In the genomic region with DNA sequence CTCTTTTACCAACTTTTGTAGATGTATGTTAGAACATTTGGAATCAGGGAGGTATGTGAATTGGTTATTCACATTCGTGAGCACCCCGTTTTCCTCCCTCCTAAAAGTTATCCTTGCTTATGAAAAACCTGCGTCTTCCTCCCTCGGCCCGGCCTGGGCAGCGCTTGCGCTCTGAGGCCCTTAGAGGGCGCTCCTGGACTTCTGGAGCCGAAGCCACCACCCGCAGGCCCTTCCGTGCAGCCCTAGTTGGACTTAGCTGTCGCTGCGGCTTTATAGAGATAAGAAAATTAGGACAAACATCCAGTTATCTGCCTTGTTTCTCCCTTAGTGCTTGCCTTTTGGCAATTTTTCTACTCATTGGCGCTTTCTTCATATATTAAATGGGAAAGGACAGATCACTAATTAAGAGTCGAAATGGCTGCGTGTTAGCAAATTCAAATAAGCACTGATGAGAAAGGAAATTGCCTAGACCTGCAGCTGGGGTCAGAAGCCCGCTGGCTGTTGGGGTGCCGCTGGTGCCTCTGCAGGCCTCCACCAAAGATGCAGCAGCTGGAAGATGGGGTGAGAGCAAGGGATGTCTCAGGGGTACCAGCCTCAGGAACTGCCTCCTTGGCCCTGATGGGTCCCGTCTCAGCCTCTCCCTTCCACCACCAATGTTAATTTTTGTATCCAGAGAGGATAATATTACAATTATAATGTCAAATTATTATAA, we compare ENCODE assay signal across 1 cellular context.
TF ChIP-seq lines count a peak whose summit lies in the region.

No MANE protein-coding gene starts in this region.

TF ChIP-seq in HepG2, 621 proteins besides CTCF, POLR2A, EP300 and RAD21 (continued from another document and continues in another):
- TF ChIP-seq, protein P1, sequence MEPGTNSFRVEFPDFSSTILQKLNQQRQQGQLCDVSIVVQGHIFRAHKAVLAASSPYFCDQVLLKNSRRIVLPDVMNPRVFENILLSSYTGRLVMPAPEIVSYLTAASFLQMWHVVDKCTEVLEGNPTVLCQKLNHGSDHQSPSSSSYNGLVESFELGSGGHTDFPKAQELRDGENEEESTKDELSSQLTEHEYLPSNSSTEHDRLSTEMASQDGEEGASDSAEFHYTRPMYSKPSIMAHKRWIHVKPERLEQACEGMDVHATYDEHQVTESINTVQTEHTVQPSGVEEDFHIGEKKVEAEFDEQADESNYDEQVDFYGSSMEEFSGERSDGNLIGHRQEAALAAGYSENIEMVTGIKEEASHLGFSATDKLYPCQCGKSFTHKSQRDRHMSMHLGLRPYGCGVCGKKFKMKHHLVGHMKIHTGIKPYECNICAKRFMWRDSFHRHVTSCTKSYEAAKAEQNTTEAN (CRISPR knock-in tag; conservative IDR thresholded peaks at IDR 0.05) = 0 out of 2 replicates have a peak, but pooled peaks have one; percentile 28
- TF ChIP-seq FOSL2 (CRISPR knock-in tag; IDR thresholded peaks at IDR 0.05) (0 out of 2 replicates have a peak, but pooled peaks have one; percentile 6), ZNF614 (CRISPR knock-in tag; IDR thresholded peaks at IDR 0.05; ENCODE audit: borderline replicate concordance) (no peak), ZNF792 (CRISPR knock-in tag; IDR thresholded peaks at IDR 0.05) (no peak), ZSCAN12 (CRISPR knock-in tag; IDR thresholded peaks at IDR 0.05) (no peak), ZNF557 (CRISPR knock-in tag; IDR thresholded peaks at IDR 0.05) (no peak), ZNF607 (CRISPR knock-in tag; IDR thresholded peaks at IDR 0.05; ENCODE audit: borderline replicate concordance) (no peak), MTF2 (CRISPR knock-in tag; IDR thresholded peaks at IDR 0.05; ENCODE audit: borderline replicate concordance) (0 out of 2 replicates have a peak, but pooled peaks have one; percentile 0), STAG1 (CRISPR knock-in tag; IDR thresholded peaks at IDR 0.05) (peak; percentile 88), EED (CRISPR knock-in tag; IDR thresholded peaks at IDR 0.05) (0 out of 2 replicates have a peak, but pooled peaks have one; percentile 50), ZNF350 (CRISPR knock-in tag; IDR thresholded peaks at IDR 0.05; ENCODE audit: borderline replicate concordance, low read depth) (peak; percentile 48; the same call in 1 of the 2 replicates), SALL1 (CRISPR knock-in tag; IDR thresholded peaks at IDR 0.05) (peak; percentile 50; the same call in 1 of the 2 replicates), ZNF501 (CRISPR knock-in tag; IDR thresholded peaks at IDR 0.05) (peak; percentile 38; the same call in 1 of the 2 replicates), ZFY (CRISPR knock-in tag; IDR thresholded peaks at IDR 0.05) (0 out of 2 replicates have a peak, but pooled peaks have one; percentile 38), ZNF724P (CRISPR knock-in tag; IDR thresholded peaks at IDR 0.05; ENCODE audit: borderline replicate concordance) (0 out of 2 replicates have a peak, but pooled peaks have one; percentile 23), TBX2 (CRISPR knock-in tag; IDR thresholded peaks at IDR 0.05; ENCODE audit: borderline replicate concordance) (peak; percentile 38; the same call in 1 of the 2 replicates), KDM4B (CRISPR knock-in tag; IDR thresholded peaks at IDR 0.05) (0 out of 2 replicates have a peak, but pooled peaks have one; percentile 34), CBX2 (IDR thresholded peaks at IDR 0.05; ENCODE audit: low read depth, low read length) (no peak), CBX2 (CRISPR knock-in tag; IDR thresholded peaks at IDR 0.05; ENCODE audit: low read depth) (0 out of 2 replicates have a peak, but pooled peaks have one; percentile 39), ZNF160 (CRISPR knock-in tag; IDR thresholded peaks at IDR 0.05) (0 out of 2 replicates have a peak, but pooled peaks have one; percentile 40), DR1 (CRISPR knock-in tag; IDR thresholded peaks at IDR 0.05) (no peak), GABPB1 (CRISPR knock-in tag; IDR thresholded peaks at IDR 0.05) (0 out of 2 replicates have a peak, but pooled peaks have one; percentile 28), ZSCAN20 (CRISPR knock-in tag; IDR thresholded peaks at IDR 0.05; ENCODE audit: borderline replicate concordance) (no peak), ARID2 (CRISPR knock-in tag; IDR thresholded peaks at IDR 0.05; ENCODE audit: borderline replicate concordance) (no peak), TBP (CRISPR knock-in tag; IDR thresholded peaks at IDR 0.05) (peak; percentile 32; the same call in 1 of the 2 replicates), ZNF354B (CRISPR knock-in tag; IDR thresholded peaks at IDR 0.05) (no peak), SKI (IDR thresholded peaks at IDR 0.05; ENCODE audit: partially characterized antibody) (no peak), KDM2A (CRISPR knock-in tag; IDR thresholded peaks at IDR 0.05; ENCODE audit: borderline replicate concordance, low read depth) (peak; percentile 65; the same call in 1 of the 2 replicates), ZFX (CRISPR knock-in tag; IDR thresholded peaks at IDR 0.05; ENCODE audit: low read depth) (0 out of 2 replicates have a peak, but pooled peaks have one; percentile 26), HOXA5 (CRISPR knock-in tag; IDR thresholded peaks at IDR 0.05) (0 out of 2 replicates have a peak, but pooled peaks have one; percentile 17), EZH2 (conservative IDR thresholded peaks at IDR 0.05; ENCODE audit: low read depth, low read length) (peak; percentile 94; the same call in 1 of the 2 replicates), ZFP36 (IDR thresholded peaks at IDR 0.05; ENCODE audit: borderline replicate concordance, low read depth, low read length, partially characterized antibody) (peak; percentile 40), ZBTB3 (CRISPR knock-in tag; IDR thresholded peaks at IDR 0.05; ENCODE audit: borderline replicate concordance, low read depth) (no peak), THAP11 (CRISPR knock-in tag; IDR thresholded peaks at IDR 0.05) (no peak), NFKB2 (CRISPR knock-in tag; IDR thresholded peaks at IDR 0.05; ENCODE audit: borderline replicate concordance) (peak; percentile 43; the same call in 1 of the 2 replicates), ZNF10 (CRISPR knock-in tag; IDR thresholded peaks at IDR 0.05; ENCODE audit: borderline replicate concordance, low read depth) (no peak), NCOA5 (CRISPR knock-in tag; IDR thresholded peaks at IDR 0.05) (0 out of 2 replicates have a peak, but pooled peaks have one; percentile 16), ZZZ3 (CRISPR knock-in tag; IDR thresholded peaks at IDR 0.05; ENCODE audit: borderline replicate concordance) (no peak)
- TF ChIP-seq, protein P2, sequence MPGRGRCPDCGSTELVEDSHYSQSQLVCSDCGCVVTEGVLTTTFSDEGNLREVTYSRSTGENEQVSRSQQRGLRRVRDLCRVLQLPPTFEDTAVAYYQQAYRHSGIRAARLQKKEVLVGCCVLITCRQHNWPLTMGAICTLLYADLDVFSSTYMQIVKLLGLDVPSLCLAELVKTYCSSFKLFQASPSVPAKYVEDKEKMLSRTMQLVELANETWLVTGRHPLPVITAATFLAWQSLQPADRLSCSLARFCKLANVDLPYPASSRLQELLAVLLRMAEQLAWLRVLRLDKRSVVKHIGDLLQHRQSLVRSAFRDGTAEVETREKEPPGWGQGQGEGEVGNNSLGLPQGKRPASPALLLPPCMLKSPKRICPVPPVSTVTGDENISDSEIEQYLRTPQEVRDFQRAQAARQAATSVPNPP (CRISPR knock-in tag; IDR thresholded peaks at IDR 0.05) = no peak
- TF ChIP-seq, protein P3, sequence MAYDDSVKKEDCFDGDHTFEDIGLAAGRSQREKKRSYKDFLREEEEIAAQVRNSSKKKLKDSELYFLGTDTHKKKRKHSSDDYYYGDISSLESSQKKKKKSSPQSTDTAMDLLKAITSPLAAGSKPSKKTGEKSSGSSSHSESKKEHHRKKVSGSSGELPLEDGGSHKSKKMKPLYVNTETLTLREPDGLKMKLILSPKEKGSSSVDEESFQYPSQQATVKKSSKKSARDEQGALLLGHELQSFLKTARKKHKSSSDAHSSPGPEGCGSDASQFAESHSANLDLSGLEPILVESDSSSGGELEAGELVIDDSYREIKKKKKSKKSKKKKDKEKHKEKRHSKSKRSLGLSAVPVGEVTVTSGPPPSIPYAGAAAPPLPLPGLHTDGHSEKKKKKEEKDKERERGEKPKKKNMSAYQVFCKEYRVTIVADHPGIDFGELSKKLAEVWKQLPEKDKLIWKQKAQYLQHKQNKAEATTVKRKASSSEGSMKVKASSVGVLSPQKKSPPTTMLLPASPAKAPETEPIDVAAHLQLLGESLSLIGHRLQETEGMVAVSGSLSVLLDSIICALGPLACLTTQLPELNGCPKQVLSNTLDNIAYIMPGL (CRISPR knock-in tag; IDR thresholded peaks at IDR 0.05; ENCODE audit: borderline replicate concordance in 1 of 2, low read depth in 1 of 2) = peak in 1 of 2 experiments; percentile 35; a peak in 1 of 4 replicates
- TF ChIP-seq, protein P4, sequence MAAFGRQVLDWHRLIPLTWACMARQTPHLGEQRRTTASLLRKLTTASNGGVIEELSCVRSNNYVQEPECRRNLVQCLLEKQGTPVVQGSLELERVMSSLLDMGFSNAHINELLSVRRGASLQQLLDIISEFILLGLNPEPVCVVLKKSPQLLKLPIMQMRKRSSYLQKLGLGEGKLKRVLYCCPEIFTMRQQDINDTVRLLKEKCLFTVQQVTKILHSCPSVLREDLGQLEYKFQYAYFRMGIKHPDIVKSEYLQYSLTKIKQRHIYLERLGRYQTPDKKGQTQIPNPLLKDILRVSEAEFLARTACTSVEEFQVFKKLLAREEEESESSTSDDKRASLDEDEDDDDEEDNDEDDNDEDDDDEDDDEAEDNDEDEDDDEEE (CRISPR knock-in tag; IDR thresholded peaks at IDR 0.05) = 0 out of 2 replicates have a peak, but pooled peaks have one; percentile 57
- TF ChIP-seq, protein P5, sequence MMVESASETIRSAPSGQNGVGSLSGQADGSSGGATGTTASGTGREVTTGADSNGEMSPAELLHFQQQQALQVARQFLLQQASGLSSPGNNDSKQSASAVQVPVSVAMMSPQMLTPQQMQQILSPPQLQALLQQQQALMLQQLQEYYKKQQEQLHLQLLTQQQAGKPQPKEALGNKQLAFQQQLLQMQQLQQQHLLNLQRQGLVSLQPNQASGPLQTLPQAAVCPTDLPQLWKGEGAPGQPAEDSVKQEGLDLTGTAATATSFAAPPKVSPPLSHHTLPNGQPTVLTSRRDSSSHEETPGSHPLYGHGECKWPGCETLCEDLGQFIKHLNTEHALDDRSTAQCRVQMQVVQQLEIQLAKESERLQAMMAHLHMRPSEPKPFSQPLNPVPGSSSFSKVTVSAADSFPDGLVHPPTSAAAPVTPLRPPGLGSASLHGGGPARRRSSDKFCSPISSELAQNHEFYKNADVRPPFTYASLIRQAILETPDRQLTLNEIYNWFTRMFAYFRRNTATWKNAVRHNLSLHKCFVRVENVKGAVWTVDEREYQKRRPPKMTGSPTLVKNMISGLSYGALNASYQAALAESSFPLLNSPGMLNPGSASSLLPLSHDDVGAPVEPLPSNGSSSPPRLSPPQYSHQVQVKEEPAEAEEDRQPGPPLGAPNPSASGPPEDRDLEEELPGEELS (CRISPR knock-in tag; IDR thresholded peaks at IDR 0.05) = peak; percentile 37; the same call in 1 of the 2 replicates
- TF ChIP-seq, protein P6, sequence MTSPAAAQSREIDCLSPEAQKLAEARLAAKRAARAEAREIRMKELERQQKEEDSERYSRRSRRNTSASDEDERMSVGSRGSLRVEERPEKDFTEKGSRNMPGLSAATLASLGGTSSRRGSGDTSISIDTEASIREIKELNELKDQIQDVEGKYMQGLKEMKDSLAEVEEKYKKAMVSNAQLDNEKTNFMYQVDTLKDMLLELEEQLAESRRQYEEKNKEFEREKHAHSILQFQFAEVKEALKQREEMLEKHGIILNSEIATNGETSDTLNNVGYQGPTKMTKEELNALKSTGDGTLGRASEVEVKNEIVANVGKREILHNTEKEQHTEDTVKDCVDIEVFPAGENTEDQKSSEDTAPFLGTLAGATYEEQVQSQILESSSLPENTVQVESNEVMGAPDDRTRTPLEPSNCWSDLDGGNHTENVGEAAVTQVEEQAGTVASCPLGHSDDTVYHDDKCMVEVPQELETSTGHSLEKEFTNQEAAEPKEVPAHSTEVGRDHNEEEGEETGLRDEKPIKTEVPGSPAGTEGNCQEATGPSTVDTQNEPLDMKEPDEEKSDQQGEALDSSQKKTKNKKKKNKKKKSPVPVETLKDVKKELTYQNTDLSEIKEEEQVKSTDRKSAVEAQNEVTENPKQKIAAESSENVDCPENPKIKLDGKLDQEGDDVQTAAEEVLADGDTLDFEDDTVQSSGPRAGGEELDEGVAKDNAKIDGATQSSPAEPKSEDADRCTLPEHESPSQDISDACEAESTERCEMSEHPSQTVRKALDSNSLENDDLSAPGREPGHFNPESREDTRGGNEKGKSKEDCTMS (CRISPR knock-in tag; conservative IDR thresholded peaks at IDR 0.05) = no peak
- TF ChIP-seq, protein P7, sequence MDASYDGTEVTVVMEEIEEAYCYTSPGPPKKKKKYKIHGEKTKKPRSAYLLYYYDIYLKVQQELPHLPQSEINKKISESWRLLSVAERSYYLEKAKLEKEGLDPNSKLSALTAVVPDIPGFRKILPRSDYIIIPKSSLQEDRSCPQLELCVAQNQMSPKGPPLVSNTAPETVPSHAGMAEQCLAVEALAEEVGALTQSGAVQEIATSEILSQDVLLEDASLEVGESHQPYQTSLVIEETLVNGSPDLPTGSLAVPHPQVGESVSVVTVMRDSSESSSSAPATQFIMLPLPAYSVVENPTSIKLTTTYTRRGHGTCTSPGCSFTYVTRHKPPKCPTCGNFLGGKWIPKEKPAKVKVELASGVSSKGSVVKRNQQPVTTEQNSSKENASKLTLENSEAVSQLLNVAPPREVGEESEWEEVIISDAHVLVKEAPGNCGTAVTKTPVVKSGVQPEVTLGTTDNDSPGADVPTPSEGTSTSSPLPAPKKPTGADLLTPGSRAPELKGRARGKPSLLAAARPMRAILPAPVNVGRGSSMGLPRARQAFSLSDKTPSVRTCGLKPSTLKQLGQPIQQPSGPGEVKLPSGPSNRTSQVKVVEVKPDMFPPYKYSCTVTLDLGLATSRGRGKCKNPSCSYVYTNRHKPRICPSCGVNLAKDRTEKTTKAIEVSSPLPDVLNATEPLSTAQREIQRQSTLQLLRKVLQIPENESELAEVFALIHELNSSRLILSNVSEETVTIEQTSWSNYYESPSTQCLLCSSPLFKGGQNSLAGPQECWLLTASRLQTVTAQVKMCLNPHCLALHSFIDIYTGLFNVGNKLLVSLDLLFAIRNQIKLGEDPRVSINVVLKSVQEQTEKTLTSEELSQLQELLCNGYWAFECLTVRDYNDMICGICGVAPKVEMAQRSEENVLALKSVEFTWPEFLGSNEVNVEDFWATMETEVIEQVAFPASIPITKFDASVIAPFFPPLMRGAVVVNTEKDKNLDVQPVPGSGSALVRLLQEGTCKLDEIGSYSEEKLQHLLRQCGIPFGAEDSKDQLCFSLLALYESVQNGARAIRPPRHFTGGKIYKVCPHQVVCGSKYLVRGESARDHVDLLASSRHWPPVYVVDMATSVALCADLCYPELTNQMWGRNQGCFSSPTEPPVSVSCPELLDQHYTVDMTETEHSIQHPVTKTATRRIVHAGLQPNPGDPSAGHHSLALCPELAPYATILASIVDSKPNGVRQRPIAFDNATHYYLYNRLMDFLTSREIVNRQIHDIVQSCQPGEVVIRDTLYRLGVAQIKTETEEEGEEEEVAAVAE (CRISPR knock-in tag; IDR thresholded peaks at IDR 0.05; ENCODE audit: borderline replicate concordance) = no peak
